Comparison of ENCODE assay signal across 22 cellular contexts in genomic region chr22:35559354-35560005, GRCh38. TPM values are rescaled to one million over a fixed set of nuclear protein-coding genes. Genes with fewer than 3 reads are reported as not detected.
"Had no signal": no experiment of that assay in that cellular context is flagged by ENCODE, and none has a peak within 500 bp of the region (broad histone marks: within the 10 kb centered on the region; RNA-seq: fewer than 3 reads in every experiment).

No MANE protein-coding gene starts in this region.

- H3K4me3 ChIP-seq: lung, mucosa of descending colon, psoas muscle, upper lobe of right lung had no signal

- ATAC-seq: activated CD8-positive, alpha-beta T cell treated with anti-CD3 and anti-CD28 coated beads for 36 hours; activated naive CD8-positive, alpha-beta T cell treated with anti-CD3 and anti-CD28 coated beads, Interleukin-2, amount 50 U/mL, for 24 hours; effector memory CD8-positive, alpha-beta T cell; left colon; mucosa of descending colon; naive thymus-derived CD8-positive, alpha-beta T cell; psoas muscle; stimulated activated naive CD8-positive, alpha-beta T cell treated with anti-CD3 and anti-CD28 coated beads, Interleukin-15, Interleukin-2, amounts not matched to agents 100 U/mL and 50 U/mL, for 24 hours; upper lobe of right lung had no signal

- H3K36me3 ChIP-seq: upper lobe of right lung had no signal

- H3K27me3 ChIP-seq: upper lobe of right lung had no signal

- DNase-seq: activated CD4-positive, alpha-beta T cell treated with anti-CD3 and anti-CD28 coated beads for 4 hours; activated CD8-positive, alpha-beta memory T cell treated with anti-CD3 and anti-CD28 coated beads, Interleukin-2, amount 50 U/mL, for 4 hours; activated CD8-positive, alpha-beta T cell treated with anti-CD3 and anti-CD28 coated beads for 36 hours; activated naive CD4-positive, alpha-beta T cell; activated naive CD8-positive, alpha-beta T cell treated with anti-CD3 and anti-CD28 coated beads, Interleukin-2, amount 50 U/mL, for 24 hours; central memory CD4-positive, alpha-beta T cell; effector memory CD8-positive, alpha-beta T cell; erythroblast; glutamatergic neuron; immature natural killer cell; left colon; mucosa of descending colon; naive thymus-derived CD8-positive, alpha-beta T cell; psoas muscle; stimulated activated CD4-positive, alpha-beta T cell treated with anti-CD3 and anti-CD28 coated beads, Interleukin-2, amount 100 ng/mL, for 48 hours; stimulated activated CD8-positive, alpha-beta memory T cell treated with anti-CD3 and anti-CD28 coated beads, Interleukin-4, amount 100 ng/mL, for 48 hours; stimulated activated naive CD8-positive, alpha-beta T cell treated with anti-CD3 and anti-CD28 coated beads, Interleukin-15, Interleukin-2, amounts not matched to agents 100 U/mL and 50 U/mL, for 24 hours; SW 1271; upper lobe of right lung had no signal

- H3K9me3 ChIP-seq: mucosa of descending colon, psoas muscle, upper lobe of right lung had no signal

- H3K27ac ChIP-seq: psoas muscle, upper lobe of right lung, VCaP had no signal

- H3K4me1 ChIP-seq: psoas muscle, upper lobe of right lung had no signal

RNA-seq across cellular contexts. Expression of gene RASD2, which starts 18.8 kb away (rescaled TPM):
- total RNA-seq: activated CD8-positive, alpha-beta T cell treated with anti-CD3 and anti-CD28 coated beads for 36 hours; naive thymus-derived CD8-positive, alpha-beta T cell had no signal
- polyA plus RNA-seq: immature natural killer cell had no signal

RNA-seq across cellular contexts. Expression of gene MB, which starts 57.6 kb away (rescaled TPM):
- total RNA-seq: activated CD8-positive, alpha-beta T cell treated with anti-CD3 and anti-CD28 coated beads for 36 hours; naive thymus-derived CD8-positive, alpha-beta T cell; temporal lobe had no signal
- polyA plus RNA-seq: naive thymus-derived CD8-positive, alpha-beta T cell had no signal
